7 cellular contexts compared by ENCODE assay signal in the genomic region with DNA sequence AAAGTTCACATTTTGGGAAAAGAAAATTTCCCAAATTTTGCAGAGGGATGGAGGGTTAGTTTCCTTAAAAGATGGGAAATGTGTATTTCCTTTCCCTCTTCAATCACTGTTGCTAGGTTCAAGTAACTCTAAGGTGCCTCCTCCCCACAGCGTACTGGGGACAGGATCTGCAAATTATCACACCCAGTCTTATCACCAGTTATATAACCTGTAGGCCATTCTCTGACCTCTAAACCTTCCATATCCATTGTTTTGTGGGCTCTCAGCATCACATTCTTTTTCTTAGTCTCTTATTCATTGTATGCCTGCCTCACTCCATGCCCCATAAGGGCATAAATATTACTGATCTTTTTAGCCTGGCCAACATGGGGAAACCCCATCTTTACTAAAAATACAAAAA.
"Had no signal": no experiment of that assay in that cellular context is flagged by ENCODE, and none has a peak within 500 bp of the region (broad histone marks: within the 10 kb centered on the region; RNA-seq: fewer than 3 reads in every experiment).

No MANE protein-coding gene starts in this region.

- DNase-seq: H7, HFFc6 had no signal

- ATAC-seq: GM23338, HCT116 had no signal

- FAIRE-seq: HTR-8/SVneo had no signal

- H3K9me3 ChIP-seq: HAP-1 had no signal

- H3K4me2 ChIP-seq: GM23338, KMS-11 had no signal

- H2AFZ ChIP-seq: GM23338 had no signal

- H3K9ac ChIP-seq: KMS-11 had no signal

- H3K27ac ChIP-seq: KMS-11 had no signal

- H3K4me3 ChIP-seq: GM23338, HAP-1 had no signal
